In the genomic region with DNA sequence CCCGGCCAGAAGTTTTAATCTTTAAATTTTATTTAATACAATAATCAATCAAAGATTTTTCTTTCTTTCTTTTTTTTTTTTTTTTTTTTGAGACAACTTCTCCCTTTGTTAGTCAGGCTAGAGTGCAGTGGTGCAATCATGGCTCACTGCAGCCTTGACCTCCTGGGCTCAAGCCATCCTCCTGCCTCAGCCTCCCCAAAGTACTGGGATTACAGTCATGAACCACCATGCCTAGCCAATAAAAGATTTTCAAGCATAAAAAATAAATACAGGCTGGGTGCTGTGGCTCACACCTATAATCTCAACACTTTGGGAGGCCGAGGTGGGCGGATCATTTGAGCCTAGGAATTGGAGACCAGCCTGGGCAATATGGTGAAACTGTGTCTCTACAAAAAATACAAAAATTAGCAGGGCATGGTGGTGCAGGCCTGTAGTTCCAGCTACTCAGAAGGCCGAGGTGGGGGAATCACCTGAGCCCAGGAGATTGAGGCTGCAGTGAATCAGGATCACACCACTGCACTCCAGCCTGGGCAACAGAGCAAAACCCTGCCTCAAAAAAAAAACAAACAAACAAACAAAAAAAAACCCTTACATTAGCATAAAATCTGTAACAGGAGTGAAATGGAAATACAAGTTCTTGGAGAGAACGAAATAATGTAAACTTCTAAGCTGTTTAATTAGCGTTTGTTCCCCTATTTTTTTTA, we compare ENCODE assay signal across 25 cellular contexts.
DNase-seq lines count a peak whose midpoint lies in the region; ATAC-seq and TF ChIP-seq lines count a peak whose summit lies in the region.
"Had no signal": no experiment of that assay in that cellular context is flagged by ENCODE, and none has a peak within 500 bp of the region (broad histone marks: within the 10 kb centered on the region; RNA-seq: fewer than 3 reads in every experiment).

No MANE protein-coding gene starts in this region.

- H3K4me1 Mint-ChIP-seq in nephron: peaks cover 58% of the 10 kb centered on the region

- TF ChIP-seq RAD21 in Ishikawa (IDR thresholded peaks at IDR 0.05; ENCODE audit: low read depth): no peak

- H3K36me3 Mint-ChIP-seq in nephron (ENCODE audit: low read depth): no peaks in the 10 kb centered on the region

- DNase-seq in OCI-M2 (lab: John Stamatoyannopoulos, UW; ENCODE audit: unreplicated experiment): no peak
- DNase-seq in NCI-H748 treated with DMSO at 0.1 percent for 48 hours (lab: John Stamatoyannopoulos, UW): no peak
- DNase-seq: activated CD4-positive, alpha-beta T cell treated with anti-CD3 and anti-CD28 coated beads, Interleukin-2, amount 50 U/mL, for 4 hours; activated naive CD4-positive, alpha-beta T cell treated with anti-CD3 and anti-CD28 coated beads, Interleukin-2, amount 10 ng/mL, durations not matched to agents 7 days and 5 days; amniotic stem cell; BE2C; colonic mucosa; COR-L47; effector CD8-positive, alpha-beta T cell; foreskin keratinocyte; GDM1; KG1; mammary epithelial cell; NCI-H1436; NCI-H82; PC-9; stimulated activated CD4-positive, alpha-beta T cell treated with anti-CD3 and anti-CD28 coated beads, Interleukin-4, amount 100 ng/mL, for 24 hours had no signal

- H3K27ac ChIP-seq in 22Rv1: peak overlapping the region; percentile 64; the same call in 1 of the 2 replicates
- peak overlapping the region; percentile 77 for H3K27ac ChIP-seq in VCaP
- H3K27ac ChIP-seq: foreskin keratinocyte, PC-9, suprapubic skin had no signal

- TF ChIP-seq EP300 in Ishikawa (IDR thresholded peaks at IDR 0.05; ENCODE audit: borderline replicate concordance): no peak

- peak overlapping the region; percentile 62 to 97 (median 93) for H3K27ac Mint-ChIP-seq in nephron
- H3K27ac Mint-ChIP-seq: activated naive CD4-positive, alpha-beta T cell treated with anti-CD3 and anti-CD28 coated beads, Interleukin-2, amount 10 ng/mL, durations not matched to agents 7 days and 5 days; stimulated activated effector memory CD8-positive, alpha-beta T cell treated with anti-CD3 and anti-CD28 coated beads, Interleukin-12 subunit alpha, Interleukin-12 subunit beta, amount 100 ng/mL, for 72 hours had no signal

- H3K27me3 Mint-ChIP-seq in nephron (ENCODE audit: low read depth): no peaks in the 10 kb centered on the region

- TF ChIP-seq CTCF in 22Rv1 (IDR thresholded peaks at IDR 0.05) (no peak), VCaP (conservative IDR thresholded peaks at IDR 0.05) (no peak), nephron (IDR thresholded peaks at IDR 0.05; ENCODE audit: unreplicated experiment in 3 of 3) (no peak)

- H3K9me3 Mint-ChIP-seq in nephron: no peaks in the 10 kb centered on the region
- H3K9me3 Mint-ChIP-seq: activated naive CD4-positive, alpha-beta T cell treated with anti-CD3 and anti-CD28 coated beads, Interleukin-2, amount 10 ng/mL, durations not matched to agents 7 days and 5 days; stimulated activated effector memory CD8-positive, alpha-beta T cell treated with anti-CD3 and anti-CD28 coated beads, Interleukin-12 subunit alpha, Interleukin-12 subunit beta, amount 100 ng/mL, for 72 hours had no signal

- no peak overlapping the region for H3K4me3 Mint-ChIP-seq in nephron
- H3K4me3 Mint-ChIP-seq: activated naive CD4-positive, alpha-beta T cell treated with anti-CD3 and anti-CD28 coated beads, Interleukin-2, amount 10 ng/mL, durations not matched to agents 7 days and 5 days; stimulated activated effector memory CD8-positive, alpha-beta T cell treated with anti-CD3 and anti-CD28 coated beads, Interleukin-12 subunit alpha, Interleukin-12 subunit beta, amount 100 ng/mL, for 72 hours had no signal

- ATAC-seq in HG03342 (IDR thresholded peaks at IDR 0.05; ENCODE audit: unreplicated experiment) (no peak), HG03025 (IDR thresholded peaks at IDR 0.05; ENCODE audit: low FRiP score, unreplicated experiment) (no peak)
- ATAC-seq: foreskin keratinocyte; stimulated activated effector memory CD8-positive, alpha-beta T cell treated with anti-CD3 and anti-CD28 coated beads, Interleukin-12 subunit alpha, Interleukin-12 subunit beta, amount 100 ng/mL, for 72 hours had no signal

TF ChIP-seq in Ishikawa, 13 proteins besides CTCF, POLR2A, EP300 and RAD21:
- TF ChIP-seq TAF1 (IDR thresholded peaks at IDR 0.05; ENCODE audit: low read depth) (no peak), NFIC (IDR thresholded peaks at IDR 0.05) (0 out of 2 replicates have a peak, but pooled peaks have one; percentile 11)
TF ChIP-seq in Ishikawa: peak in this region for 1.
